In genomic region chr5:55440188-55440646, GRCh38 we compare ENCODE assay signal across 8 cellular contexts.
DNase-seq lines count a peak whose midpoint lies in the region; ATAC-seq and TF ChIP-seq lines count a peak whose summit lies in the region.

No MANE protein-coding gene starts in this region.

- peaks cover 13% of the 10 kb centered on the region for H3K36me3 Mint-ChIP-seq in brain

- H3K27ac Mint-ChIP-seq in brain: peak overlapping the region in 4 of 5 experiments; percentile 15 to 86 (median 76)

- no peak overlapping the region for H2BK5ac ChIP-seq in mesendoderm (ENCODE audit: low read length)

- no peaks in the 10 kb centered on the region for H3K27me3 Mint-ChIP-seq in brain

- H3K4ac ChIP-seq in mesendoderm (ENCODE audit: low read depth, low read length): no peak overlapping the region

- H3K4me1 ChIP-seq in A673 (ENCODE audit: insufficient read depth, low read length, poor library complexity, severe bottlenecking) (peaks cover 33% of the 10 kb centered on the region), HUES48 (ENCODE audit: control insufficient read depth, insufficient read depth, low read length) (peaks cover 44% of the 10 kb centered on the region), mesendoderm (ENCODE audit: control insufficient read depth, low read depth, low read length) (peaks cover 2% of the 10 kb centered on the region)

- H3K27ac ChIP-seq in A673 (ENCODE audit: low read depth, low read length, poor library complexity, severe bottlenecking) (peak overlapping the region; percentile 53), HUES48 (ENCODE audit: low read depth, low read length) (peak overlapping the region; percentile 94), mesendoderm (ENCODE audit: low read depth, low read length) (no peak overlapping the region)

- H3K9me3 Mint-ChIP-seq in brain: peaks cover 0 to 6% (median under 1%) of the 10 kb centered on the region in 5 experiments

- no peak overlapping the region for H2BK120ac ChIP-seq in mesendoderm (ENCODE audit: low read depth, low read length)

- no peak overlapping the region for H4K8ac ChIP-seq in mesendoderm (ENCODE audit: low read depth, low read length)

- peaks cover 50% of the 10 kb centered on the region for H3K4me1 Mint-ChIP-seq in brain

- intact Hi-C loops in A673 (cut with micrococcal nuclease; ENCODE audit: unreplicated experiment): no loop called here

- POLR2A ChIA-PET in A673 (lab: Charles Lee; ENCODE audit: low non-redundant PET): interaction anchor here (0.7 kb wide), 1 partner anchor 26 kb away, joined by 3 read pairs; no protein-coding TSS in a partner anchor

- no peak overlapping the region for H3K23ac ChIP-seq in mesendoderm (ENCODE audit: low read length)

- H3K9me3 ChIP-seq in A673 (ENCODE audit: low read depth, low read length, poor library complexity, severe bottlenecking) (no peaks in the 10 kb centered on the region), HUES48 (ENCODE audit: control insufficient read depth, insufficient read depth, low read length) (peaks cover 5% of the 10 kb centered on the region)

- H3K79me2 ChIP-seq in mesendoderm (ENCODE audit: control insufficient read depth, insufficient read depth, low read length): no peaks in the 10 kb centered on the region

- H3K36me3 ChIP-seq in A673 (ENCODE audit: insufficient read depth, low read length, poor library complexity, severe bottlenecking) (no peaks in the 10 kb centered on the region), HUES48 (ENCODE audit: control insufficient read depth, insufficient read depth, low read length) (peaks cover 58% of the 10 kb centered on the region), mesendoderm (ENCODE audit: control insufficient read depth, insufficient read depth, low read length) (no peaks in the 10 kb centered on the region)

- H3K18ac ChIP-seq in mesendoderm (ENCODE audit: low read length): peak overlapping the region; percentile 25

- no peak overlapping the region for H2AK5ac ChIP-seq in mesendoderm (ENCODE audit: low read length)

- H3K79me1 ChIP-seq in mesendoderm (ENCODE audit: low read length): peaks cover 2% of the 10 kb centered on the region

- H3K27me3 ChIP-seq in A673 (replicated peaks; ENCODE audit: insufficient read depth, low read depth, low read length, poor library complexity): no peaks in the 10 kb centered on the region
- H3K27me3 ChIP-seq in HUES48 (ENCODE audit: control insufficient read depth, insufficient read depth, low read length): no peaks in the 10 kb centered on the region
- H3K27me3 ChIP-seq in mesendoderm (ENCODE audit: insufficient read depth, low read length, poor library complexity): no peaks in the 10 kb centered on the region

- CTCF ChIA-PET in A673 (lab: Charles Lee): no interaction called here

- DNase-seq in A673 (ENCODE audit: low spot score) (peak; percentile 39), mesendoderm (peak; percentile 54), inferior parietal cortex (ENCODE audit: extremely low spot score) (no peak), AML-193 (lab: John Stamatoyannopoulos, UW) (no peak)
- DNase-seq in stimulated activated CD8-positive, alpha-beta memory T cell treated with anti-CD3 and anti-CD28 coated beads, Interleukin-4, amount 100 ng/mL, for 48 hours: no peak

- H3K4me3 Mint-ChIP-seq in brain: no peak overlapping the region

- TF ChIP-seq CTCF in A673 (conservative IDR thresholded peaks at IDR 0.05; ENCODE audit: low read depth, low read length): no peak
- TF ChIP-seq CTCF in brain (conservative IDR thresholded peaks at IDR 0.05): no peak

- ATAC-seq in HG03571 (IDR thresholded peaks at IDR 0.05; ENCODE audit: unreplicated experiment): no peak

- no peak overlapping the region for H2BK15ac ChIP-seq in mesendoderm (replicated peaks; ENCODE audit: low read depth)

- no TSS peak for BruUV-seq in A673 (replicated peaks; lab: Mats Ljungman, UMichigan)

- H3K4me2 ChIP-seq in mesendoderm (ENCODE audit: low read length): no peak overlapping the region

- no CpG with 5 or more reads among the region's 6 CpGs for WGBS in mesendoderm (ENCODE audit: extremely low coverage, insufficient coverage, low lambda C conversion rate)

- H4K5ac ChIP-seq in mesendoderm (ENCODE audit: low read length): no peak overlapping the region

- H3K4me3 ChIP-seq in A673 (ENCODE audit: low read depth, low read length, poor library complexity, severe bottlenecking) (no peak overlapping the region), HUES48 (ENCODE audit: low read depth, low read length) (no peak overlapping the region), mesendoderm (ENCODE audit: low read length) (no peak overlapping the region)

- H3K56ac ChIP-seq in mesendoderm (ENCODE audit: low read length): no peak overlapping the region

- H3K9ac ChIP-seq in HUES48 (ENCODE audit: low read depth, low read length) (no peak overlapping the region), mesendoderm (ENCODE audit: low read length) (no peak overlapping the region)

Comparison
In these comparisons a context has a peak if more than half of its experiments do, and no peak if none do; other contexts are left out.
1. DNase-seq: peak in A673 (single experiment) and mesendoderm (single experiment); none in inferior parietal cortex (single experiment), AML-193 (0 of 2) and stimulated activated CD8-positive, alpha-beta memory T cell treated with anti-CD3 and anti-CD28 coated beads, Interleukin-4, amount 100 ng/mL, for 48 hours (single experiment).